In genomic region chr17:38970804-38971203, GRCh38 we compare ENCODE assay signal across 1 cellular context.
TF ChIP-seq lines count a peak whose summit lies in the region.

No MANE protein-coding gene starts in this region.

TF ChIP-seq in GM23338, 12 proteins besides CTCF, POLR2A, EP300 and RAD21 (continued from another document):
- no peak for TF ChIP-seq ZNF462 (CRISPR knock-in tag; IDR thresholded peaks at IDR 0.05)
- no peak for TF ChIP-seq ZNF331 (CRISPR knock-in tag; IDR thresholded peaks at IDR 0.05; ENCODE audit: low read depth)
- TF ChIP-seq EZH2 (IDR thresholded peaks at IDR 0.05; ENCODE audit: low read depth, unreplicated experiment) = no peak
- TF ChIP-seq JUNB (IDR thresholded peaks at IDR 0.05; ENCODE audit: unreplicated experiment) = no peak
- no peak for TF ChIP-seq NANOG (IDR thresholded peaks at IDR 0.05; ENCODE audit: borderline replicate concordance)
- TF ChIP-seq STAT1 (IDR thresholded peaks at IDR 0.05; ENCODE audit: unreplicated experiment) = no peak
